18 cellular contexts compared by ENCODE assay signal in the genomic region with DNA sequence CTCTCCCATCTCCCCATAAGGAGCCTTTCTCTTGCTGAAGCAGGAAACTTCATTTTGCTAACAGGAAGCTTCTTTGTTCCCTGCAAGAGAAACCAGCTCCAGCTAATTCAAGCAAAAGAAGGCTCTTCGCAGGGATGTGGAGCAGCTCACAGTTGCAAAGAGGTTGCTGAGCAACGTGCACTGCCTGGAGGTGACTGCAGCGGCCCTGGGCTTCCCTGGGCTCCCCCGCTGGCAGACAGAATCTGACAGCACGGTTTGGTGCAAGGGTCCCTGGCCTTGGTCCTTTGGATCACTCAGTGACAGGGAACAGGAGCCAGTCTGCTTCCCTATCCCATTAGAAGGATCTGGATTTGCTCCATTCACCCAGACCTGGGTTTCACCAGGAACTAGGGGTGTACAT. TPM values are rescaled to one million over a fixed set of nuclear protein-coding genes. Genes with fewer than 3 reads are reported as not detected.
A peak's percentile ranks its signal among the peaks of the same experiment; 100 is the strongest.
DNase-seq lines count a peak whose midpoint lies in the region; ATAC-seq and TF ChIP-seq lines count a peak whose summit lies in the region.
"Had no signal": no experiment of that assay in that cellular context is flagged by ENCODE, and none has a peak within 500 bp of the region (broad histone marks: within the 10 kb centered on the region; RNA-seq: fewer than 3 reads in every experiment).

No MANE protein-coding gene starts in this region.

- TF ChIP-seq CTCF in natural killer cell (IDR thresholded peaks at IDR 0.05) = no peak
- TF ChIP-seq CTCF in nephron (IDR thresholded peaks at IDR 0.05; ENCODE audit: unreplicated experiment in 3 of 3) = no peak

- H3K27ac Mint-ChIP-seq in natural killer cell = no peak overlapping the region
- no peak overlapping the region for H3K27ac Mint-ChIP-seq in natural killer cell treated with Interleukin-12 subunit alpha and Interleukin-12 subunit beta and Interleukin-15 and Interleukin-18, amount 100 ng/mL, for 72 hours
- H3K27ac Mint-ChIP-seq in nephron = peak overlapping the region; percentile 43 to 60 (median 55)
- H3K27ac Mint-ChIP-seq in activated CD8-positive, alpha-beta T cell treated with anti-CD3 and anti-CD28 coated beads, Interleukin-2, amount 10 ng/mL, durations not matched to agents 7 days and 5 days = no peak overlapping the region
- H3K27ac Mint-ChIP-seq: activated CD8-positive, alpha-beta T cell treated with anti-CD3 and anti-CD28 coated beads for 36 hours; activated naive CD4-positive, alpha-beta T cell treated with anti-CD3 and anti-CD28 coated beads, Interleukin-2, amount 10 ng/mL, durations not matched to agents 7 days and 5 days; B cell; IgD-negative memory B cell had no signal

- intact Hi-C loops in natural killer cell (cut with micrococcal nuclease) = no loop called here

- DNase-seq in natural killer cell = peak; percentile 4
- DNase-seq in natural killer cell treated with Interleukin-12 subunit alpha and Interleukin-12 subunit beta and Interleukin-15 and Interleukin-18, amount 100 ng/mL, for 72 hours (ENCODE audit: low spot score) = no peak
- peak; percentile 11 for DNase-seq in cerebellum (ENCODE audit: low spot score)
- no peak for DNase-seq in GDM1 (lab: John Stamatoyannopoulos, UW)
- DNase-seq in activated CD8-positive, alpha-beta T cell treated with anti-CD3 and anti-CD28 coated beads, Interleukin-2, amount 10 ng/mL, durations not matched to agents 7 days and 5 days = no peak
- DNase-seq: activated naive CD4-positive, alpha-beta T cell treated with anti-CD3 and anti-CD28 coated beads, Interleukin-2, amount 10 ng/mL, durations not matched to agents 7 days and 5 days; DMS79; NCI-H146; NCI-H526 treated with DMSO at 0.1 percent for 48 hours had no signal

- H3K27me3 Mint-ChIP-seq in natural killer cell (ENCODE audit: low read depth in 2 of 2) (peaks cover 72 to 87% of the 10 kb centered on the region in 2 donors), nephron (ENCODE audit: low read depth) (peaks cover 31% of the 10 kb centered on the region)
- peaks cover 55 to 67% of the 10 kb centered on the region in 2 donors for H3K27me3 Mint-ChIP-seq in natural killer cell treated with Interleukin-12 subunit alpha and Interleukin-12 subunit beta and Interleukin-15 and Interleukin-18, amount 100 ng/mL, for 72 hours
- no peaks in the 10 kb centered on the region for H3K27me3 Mint-ChIP-seq in activated CD8-positive, alpha-beta T cell treated with anti-CD3 and anti-CD28 coated beads, Interleukin-2, amount 10 ng/mL, durations not matched to agents 7 days and 5 days (ENCODE audit: low read depth)
- H3K27me3 Mint-ChIP-seq: activated CD8-positive, alpha-beta T cell treated with anti-CD3 and anti-CD28 coated beads for 36 hours; B cell had no signal

- H3K36me3 Mint-ChIP-seq in natural killer cell (no peaks in the 10 kb centered on the region), nephron (ENCODE audit: low read depth) (no peaks in the 10 kb centered on the region)
- H3K36me3 Mint-ChIP-seq in natural killer cell treated with Interleukin-12 subunit alpha and Interleukin-12 subunit beta and Interleukin-15 and Interleukin-18, amount 100 ng/mL, for 72 hours = no peaks in the 10 kb centered on the region
- H3K36me3 Mint-ChIP-seq in activated CD8-positive, alpha-beta T cell treated with anti-CD3 and anti-CD28 coated beads, Interleukin-2, amount 10 ng/mL, durations not matched to agents 7 days and 5 days (ENCODE audit: low read depth) = no peaks in the 10 kb centered on the region
- H3K36me3 Mint-ChIP-seq: activated naive CD4-positive, alpha-beta T cell treated with anti-CD3 and anti-CD28 coated beads, Interleukin-2, amount 10 ng/mL, durations not matched to agents 7 days and 5 days; IgD-negative memory B cell had no signal

- POLR2A ChIA-PET in activated CD8-positive, alpha-beta T cell treated with anti-CD3 and anti-CD28 coated beads, Interleukin-2, amount 10 ng/mL, durations not matched to agents 7 days and 5 days (lab: Charles Lee) = interaction anchor here (0.8 to 1.3 kb wide), 2 partner anchors 28 to 86 kb away, joined by 3 to 4 read pairs; no protein-coding TSS in a partner anchor

- peaks cover 6 to 13% of the 10 kb centered on the region in 2 donors for H3K4me1 Mint-ChIP-seq in natural killer cell
- H3K4me1 Mint-ChIP-seq in natural killer cell treated with Interleukin-12 subunit alpha and Interleukin-12 subunit beta and Interleukin-15 and Interleukin-18, amount 100 ng/mL, for 72 hours (ENCODE audit: low read depth in 2 of 2) = peaks cover 5 to 11% of the 10 kb centered on the region in 2 donors
- H3K4me1 Mint-ChIP-seq in nephron = no peaks in the 10 kb centered on the region
- peaks cover 26% of the 10 kb centered on the region for H3K4me1 Mint-ChIP-seq in activated CD8-positive, alpha-beta T cell treated with anti-CD3 and anti-CD28 coated beads, Interleukin-2, amount 10 ng/mL, durations not matched to agents 7 days and 5 days (ENCODE audit: low read depth)

- H3K4me3 Mint-ChIP-seq in natural killer cell (no peak overlapping the region), nephron (no peak overlapping the region)
- no peak overlapping the region for H3K4me3 Mint-ChIP-seq in natural killer cell treated with Interleukin-12 subunit alpha and Interleukin-12 subunit beta and Interleukin-15 and Interleukin-18, amount 100 ng/mL, for 72 hours
- H3K4me3 Mint-ChIP-seq in activated CD8-positive, alpha-beta T cell treated with anti-CD3 and anti-CD28 coated beads, Interleukin-2, amount 10 ng/mL, durations not matched to agents 7 days and 5 days = no peak overlapping the region
- H3K4me3 Mint-ChIP-seq: activated CD8-positive, alpha-beta T cell treated with anti-CD3 and anti-CD28 coated beads for 36 hours; activated naive CD4-positive, alpha-beta T cell treated with anti-CD3 and anti-CD28 coated beads, Interleukin-2, amount 10 ng/mL, durations not matched to agents 7 days and 5 days; B cell; IgD-negative memory B cell had no signal

- CTCF ChIA-PET in activated CD8-positive, alpha-beta T cell treated with anti-CD3 and anti-CD28 coated beads, Interleukin-2, amount 10 ng/mL, durations not matched to agents 7 days and 5 days (lab: Charles Lee) = interaction anchor here (1.1 to 15.6 kb wide), 3 partner anchors 32 to 87 kb away, joined by 3 to 354 read pairs (median 14); no protein-coding TSS in a partner anchor

- H3K9me3 Mint-ChIP-seq in natural killer cell = no peaks in the 10 kb centered on the region
- no peaks in the 10 kb centered on the region for H3K9me3 Mint-ChIP-seq in natural killer cell treated with Interleukin-12 subunit alpha and Interleukin-12 subunit beta and Interleukin-15 and Interleukin-18, amount 100 ng/mL, for 72 hours
- no peaks in the 10 kb centered on the region for H3K9me3 Mint-ChIP-seq in nephron
- no peaks in the 10 kb centered on the region for H3K9me3 Mint-ChIP-seq in activated CD8-positive, alpha-beta T cell treated with anti-CD3 and anti-CD28 coated beads, Interleukin-2, amount 10 ng/mL, durations not matched to agents 7 days and 5 days (ENCODE audit: insufficient read depth)
- H3K9me3 Mint-ChIP-seq: activated CD8-positive, alpha-beta T cell treated with anti-CD3 and anti-CD28 coated beads for 36 hours; activated naive CD4-positive, alpha-beta T cell treated with anti-CD3 and anti-CD28 coated beads, Interleukin-2, amount 10 ng/mL, durations not matched to agents 7 days and 5 days; IgD-negative memory B cell had no signal

- ATAC-seq in natural killer cell = no peak
- ATAC-seq in natural killer cell treated with Interleukin-12 subunit alpha and Interleukin-12 subunit beta and Interleukin-15 and Interleukin-18, amount 100 ng/mL, for 72 hours = no peak
- no peak for ATAC-seq in GM19463 (IDR thresholded peaks at IDR 0.05; ENCODE audit: unreplicated experiment)
- ATAC-seq in activated CD8-positive, alpha-beta T cell treated with anti-CD3 and anti-CD28 coated beads, Interleukin-2, amount 10 ng/mL, durations not matched to agents 7 days and 5 days = no peak
- no peak for ATAC-seq in HG03095 (IDR thresholded peaks at IDR 0.05; ENCODE audit: unreplicated experiment)

RNA-seq across cellular contexts. Expression of gene GPR55, which starts 25.8 kb away (rescaled TPM):
- total RNA-seq in natural killer cell = 1 to 10 TPM in 1 of 3 donors, under 1 TPM in 2; 0.09 to 1.1 (median 0.40) TPM
- total RNA-seq in natural killer cell treated with Interleukin-12 subunit alpha and Interleukin-12 subunit beta and Interleukin-15 and Interleukin-18, amount 100 ng/mL, for 72 hours = 1 to 10 TPM in 1 of 2 donors, under 1 TPM in 1; 0.26 to 5.5 TPM
- total RNA-seq in cerebellum = not detected
- 10 to 100 TPM; 12.3 to 12.5 TPM for total RNA-seq in activated CD8-positive, alpha-beta T cell treated with anti-CD3 and anti-CD28 coated beads, Interleukin-2, amount 10 ng/mL, durations not matched to agents 7 days and 5 days
- total RNA-seq: bronchial epithelial cell, epithelial cell of proximal tubule, lung microvascular endothelial cell had no signal

RNA-seq across cellular contexts. Expression of gene ITM2C, which starts 34.5 kb away (rescaled TPM):
- total RNA-seq in natural killer cell = 10 to 100 TPM in 1 of 3 donors, 1 to 10 TPM in 2; 4.7 to 36.3 (median 5.1) TPM
- total RNA-seq in natural killer cell treated with Interleukin-12 subunit alpha and Interleukin-12 subunit beta and Interleukin-15 and Interleukin-18, amount 100 ng/mL, for 72 hours = 10 to 100 TPM in 1 of 2 donors, 1 to 10 TPM in 1; 2.7 to 21.7 TPM
- total RNA-seq in cerebellum = 70.3 TPM
- total RNA-seq in activated CD8-positive, alpha-beta T cell treated with anti-CD3 and anti-CD28 coated beads, Interleukin-2, amount 10 ng/mL, durations not matched to agents 7 days and 5 days = 10 to 100 TPM; 77.2 to 79.5 TPM

Comparison
In these comparisons a context has a peak if more than half of its experiments do, and no peak if none do; other contexts are left out.
1. DNase-seq: peak in natural killer cell (single experiment) and cerebellum (single experiment); none in natural killer cell treated with Interleukin-12 subunit alpha and Interleukin-12 subunit beta and Interleukin-15 and Interleukin-18, amount 100 ng/mL, for 72 hours (single experiment), GDM1 (single experiment) and activated CD8-positive, alpha-beta T cell treated with anti-CD3 and anti-CD28 coated beads, Interleukin-2, amount 10 ng/mL, durations not matched to agents 7 days and 5 days (single experiment).
2. H3K27ac Mint-ChIP-seq: peak in nephron (3 of 3); none in natural killer cell (0 of 2), natural killer cell treated with Interleukin-12 subunit alpha and Interleukin-12 subunit beta and Interleukin-15 and Interleukin-18, amount 100 ng/mL, for 72 hours (0 of 2) and activated CD8-positive, alpha-beta T cell treated with anti-CD3 and anti-CD28 coated beads, Interleukin-2, amount 10 ng/mL, durations not matched to agents 7 days and 5 days (single experiment).